18 cellular contexts compared by ENCODE assay signal in the genomic region with DNA sequence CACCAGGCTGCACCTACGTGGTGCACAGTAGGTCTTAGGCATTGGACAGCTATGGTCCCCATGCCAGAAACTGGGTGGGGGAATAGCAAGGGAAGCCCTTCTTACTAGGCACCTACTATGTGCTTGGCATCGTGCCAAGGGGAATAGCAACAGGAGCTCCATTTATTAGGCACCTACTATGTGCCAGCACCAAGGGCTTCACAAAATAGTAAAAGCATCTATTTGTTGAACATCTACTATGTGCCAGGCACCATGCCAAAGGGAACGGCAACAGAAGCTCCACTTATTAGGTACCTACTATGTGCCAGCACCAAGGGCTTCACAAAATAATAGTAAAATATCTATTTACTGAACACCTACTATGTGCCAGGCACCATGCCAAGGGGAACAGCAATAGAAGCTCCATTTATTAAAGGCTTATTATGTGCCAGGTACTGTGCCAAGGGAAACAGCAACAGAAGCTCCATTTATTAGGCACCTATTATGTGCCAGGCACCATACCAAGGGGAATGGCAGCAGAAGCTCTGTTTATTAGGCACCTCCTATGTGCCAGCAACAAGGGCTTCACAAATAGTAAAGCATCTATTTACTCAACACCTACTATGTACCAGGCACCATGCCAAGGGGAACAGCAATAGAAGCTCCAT.
"Had no signal": no experiment of that assay in that cellular context is flagged by ENCODE, and none has a peak within 500 bp of the region (broad histone marks: within the 10 kb centered on the region; RNA-seq: fewer than 3 reads in every experiment).

No MANE protein-coding gene starts in this region.

- ATAC-seq: activated naive CD4-positive, alpha-beta T cell treated with anti-CD3 and anti-CD28 coated beads, Interleukin-2, amount 50 U/mL, for 72 hours; effector memory CD8-positive, alpha-beta T cell; lower lobe of right lung; natural killer cell; psoas muscle; right cardiac atrium had no signal

- H3K4me1 ChIP-seq: adrenal gland, lower lobe of right lung, psoas muscle had no signal

- H3K9me3 ChIP-seq: adrenal gland, lower lobe of right lung, ovary, psoas muscle had no signal

- H3K4me3 ChIP-seq: adrenal gland, lower lobe of right lung, ovary, psoas muscle, stomach had no signal

- H3K36me3 ChIP-seq: ovary had no signal

- H3K27me3 ChIP-seq: adrenal gland, ovary had no signal

- DNase-seq: activated CD4-positive, alpha-beta T cell treated with anti-CD3 and anti-CD28 coated beads, Interleukin-2, amount 50 U/mL, for 4 hours; activated gamma-delta T cell; adrenal gland; dermis blood vessel endothelial cell; effector memory CD8-positive, alpha-beta T cell; foreskin melanocyte; glutamatergic neuron; lower lobe of right lung; natural killer cell; ovary; psoas muscle; small intestine; stimulated activated CD4-positive, alpha-beta T cell treated with anti-CD3 and anti-CD28 coated beads, Interleukin-15, amount 100 ng/mL, for 24 hours; stimulated activated CD4-positive, alpha-beta T cell treated with anti-CD3 and anti-CD28 coated beads, Interleukin-2, amount 100 ng/mL, for 48 hours; stomach; T-helper 2 cell had no signal

- H3K27ac ChIP-seq: adrenal gland, lower lobe of right lung, ovary, psoas muscle, stomach had no signal
